Comparison of ENCODE assay signal across 15 cellular contexts in the genomic region with DNA sequence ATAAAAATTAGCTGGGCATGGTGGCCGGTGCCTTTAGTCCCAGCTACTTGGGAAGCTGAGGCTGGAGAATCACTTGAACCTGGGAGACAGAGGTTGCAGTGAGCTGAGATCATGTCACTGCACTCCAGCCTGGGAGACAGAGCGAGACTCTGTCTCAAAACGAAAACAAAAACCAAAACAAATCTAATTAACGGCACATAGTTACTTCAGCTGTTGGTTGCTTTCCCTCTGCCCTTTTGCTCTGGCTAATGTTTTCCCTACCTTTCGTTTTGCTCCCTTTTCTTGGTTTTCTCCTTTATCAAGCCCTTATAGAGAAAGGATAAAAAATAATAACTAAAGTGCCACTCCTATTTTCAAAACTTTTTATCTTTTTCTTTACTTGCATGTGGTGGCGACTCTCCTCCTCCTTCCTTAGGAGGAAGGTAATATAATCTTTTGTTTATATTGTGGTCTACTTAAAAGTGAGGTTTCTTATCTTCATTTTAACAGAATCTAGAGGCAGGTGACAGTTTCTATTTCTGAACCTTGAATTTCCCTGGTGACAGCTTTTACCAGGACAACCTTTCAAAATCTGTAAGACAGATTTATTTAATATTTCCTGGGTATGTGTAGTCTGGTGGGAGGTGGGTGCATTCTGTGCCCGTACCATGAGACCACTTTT.
A peak's percentile ranks its signal among the peaks of the same experiment; 100 is the strongest.
DNase-seq lines count a peak whose midpoint lies in the region; ATAC-seq, FAIRE-seq and TF ChIP-seq lines count a peak whose summit lies in the region.
"Had no signal": no experiment of that assay in that cellular context is flagged by ENCODE, and none has a peak within 500 bp of the region (broad histone marks: within the 10 kb centered on the region; RNA-seq: fewer than 3 reads in every experiment).

No MANE protein-coding gene starts in this region.

- H3K4me1 Mint-ChIP-seq in effector memory CD8-positive, alpha-beta T cell (ENCODE audit: low read depth in 2 of 2): peaks cover 4 to 10% of the 10 kb centered on the region in 2 donors
- H3K4me1 Mint-ChIP-seq: activated B cell treated with CpG ODN at 0.5 μM for 24 hours; CD4-positive, CD25-positive, alpha-beta regulatory T cell had no signal

- H3K4me3 ChIP-seq in mesenchymal stem cell (ENCODE audit: insufficient read depth in 1 of 2, low read depth in 1 of 2, low read length in 2 of 2): no peak overlapping the region
- H3K4me3 ChIP-seq: suprapubic skin had no signal

- no peak overlapping the region for H2BK15ac ChIP-seq in mesenchymal stem cell (ENCODE audit: low read depth, poor library complexity, severe bottlenecking)

- peaks cover 34% of the 10 kb centered on the region for H3K79me1 ChIP-seq in mesenchymal stem cell (replicated peaks; ENCODE audit: low read length, poor library complexity, severe bottlenecking)

- no peak overlapping the region for H3K4me2 ChIP-seq in mesenchymal stem cell (ENCODE audit: low read length, poor library complexity, severe bottlenecking)

- peak; percentile 90 for ATAC-seq in GM19463 (IDR thresholded peaks at IDR 0.05; ENCODE audit: unreplicated experiment)
- ATAC-seq in HG03457 (IDR thresholded peaks at IDR 0.05; ENCODE audit: unreplicated experiment): peak; percentile 62
- ATAC-seq in effector memory CD8-positive, alpha-beta T cell (replicated peaks): peak; percentile 12
- ATAC-seq: right cardiac atrium had no signal

- peak overlapping the region; percentile 8 to 91 for H3K27ac Mint-ChIP-seq in effector memory CD8-positive, alpha-beta T cell
- H3K27ac Mint-ChIP-seq: activated B cell treated with CpG ODN at 0.5 μM for 24 hours; CD4-positive, CD25-positive, alpha-beta regulatory T cell had no signal

- H3K9ac ChIP-seq in mesenchymal stem cell (ENCODE audit: low read length): no peak overlapping the region

- no peaks in the 10 kb centered on the region for H3K9me3 ChIP-seq in mesenchymal stem cell (ENCODE audit: control insufficient read depth, low read length)
- H3K9me3 ChIP-seq: suprapubic skin had no signal

- H4K91ac ChIP-seq in mesenchymal stem cell (ENCODE audit: low read length): no peak overlapping the region

- 91% methylated on average over 6 of the region's 7 CpGs for WGBS in mesenchymal stem cell

- H4K8ac ChIP-seq in mesenchymal stem cell (ENCODE audit: low read length): no peak overlapping the region

- no peak overlapping the region for H2AK5ac ChIP-seq in mesenchymal stem cell (ENCODE audit: low read length, severe bottlenecking)

- peaks cover 0 to 15% of the 10 kb centered on the region in 2 experiments for H3K36me3 ChIP-seq in mesenchymal stem cell (ENCODE audit: control insufficient read depth in 1 of 2, insufficient read depth in 2 of 2, low read depth in 1 of 2, low read length in 2 of 2)
- H3K36me3 ChIP-seq: suprapubic skin had no signal

- H2BK5ac ChIP-seq in mesenchymal stem cell (ENCODE audit: low read depth, low read length, poor library complexity, severe bottlenecking): no peak overlapping the region

- H2BK120ac ChIP-seq in mesenchymal stem cell (ENCODE audit: low read depth, low read length): no peak overlapping the region

- no peak overlapping the region for H3K27ac ChIP-seq in mesenchymal stem cell (ENCODE audit: low read length, poor library complexity, severe bottlenecking)
- H3K27ac ChIP-seq: suprapubic skin had no signal

- no peak overlapping the region for H2AFZ ChIP-seq in mesenchymal stem cell (ENCODE audit: low read depth, low read length)

- DNase-seq in GM12892 (ENCODE audit: insufficient read length) (no peak), middle frontal gyrus (ENCODE audit: extremely low spot score, low spot score) (no peak), cerebellar cortex (ENCODE audit: low spot score) (no peak), mesenchymal stem cell (no peak), A172 (ENCODE audit: low spot score) (no peak)
- no peak for DNase-seq in effector memory CD8-positive, alpha-beta T cell
- DNase-seq: activated B cell treated with CpG ODN at 0.5 μM for 24 hours; CD4-positive, CD25-positive, alpha-beta regulatory T cell; cortex of kidney; NCI-H1436 treated with DMSO at 0.1 percent for 48 hours; NCI-H774; right cardiac atrium had no signal

- TF ChIP-seq POLR2A in GM12892 (IDR thresholded peaks at IDR 0.05; ENCODE audit: low read depth, low read length): no peak

- H3K23ac ChIP-seq in mesenchymal stem cell (ENCODE audit: low read length in 2 of 2): no peak overlapping the region

- H2BK12ac ChIP-seq in mesenchymal stem cell (ENCODE audit: low read length in 2 of 2): no peak overlapping the region

- no peak overlapping the region for H3K18ac ChIP-seq in mesenchymal stem cell (ENCODE audit: low read depth in 1 of 2, low read length in 2 of 2)

- peaks cover 0 to 4% of the 10 kb centered on the region in 2 experiments for H3K27me3 ChIP-seq in mesenchymal stem cell (ENCODE audit: control insufficient read depth in 1 of 2, insufficient read depth in 1 of 2, low read length in 2 of 2)
- H3K27me3 ChIP-seq: suprapubic skin had no signal

- peaks cover 0 to 54% of the 10 kb centered on the region in 2 donors for H3K27me3 Mint-ChIP-seq in effector memory CD8-positive, alpha-beta T cell

- no peaks in the 10 kb centered on the region for H3K9me3 Mint-ChIP-seq in effector memory CD8-positive, alpha-beta T cell
- H3K9me3 Mint-ChIP-seq: activated B cell treated with CpG ODN at 0.5 μM for 24 hours had no signal

- peaks cover 6% of the 10 kb centered on the region for H3K4me1 ChIP-seq in mesenchymal stem cell (ENCODE audit: control insufficient read depth, insufficient read depth, low read depth, low read length)
- H3K4me1 ChIP-seq: suprapubic skin had no signal

- H3K4ac ChIP-seq in mesenchymal stem cell (ENCODE audit: low read depth in 1 of 2, low read length in 2 of 2): no peak overlapping the region

- H3K14ac ChIP-seq in mesenchymal stem cell (ENCODE audit: low read length in 2 of 2): no peak overlapping the region

- FAIRE-seq in GM12892 (lab: Jason Lieb, UNC): peak; percentile 76

- H3K4me3 Mint-ChIP-seq in effector memory CD8-positive, alpha-beta T cell: peak overlapping the region; percentile 31 to 75
- H3K4me3 Mint-ChIP-seq: activated B cell treated with CpG ODN at 0.5 μM for 24 hours; CD4-positive, CD25-positive, alpha-beta regulatory T cell had no signal

- H3K36me3 Mint-ChIP-seq in effector memory CD8-positive, alpha-beta T cell (ENCODE audit: insufficient read depth): peaks cover 3% of the 10 kb centered on the region
- H3K36me3 Mint-ChIP-seq: CD4-positive, CD25-positive, alpha-beta regulatory T cell had no signal

Comparison
In these comparisons a context has a peak if more than half of its experiments do, and no peak if none do; other contexts are left out.
1. ATAC-seq: peak in every context shown above with its lines; median percentile 90 in GM19463; 62 in HG03457; 12 in effector memory CD8-positive, alpha-beta T cell.